Comparison of ENCODE assay signal across 9 cellular contexts in the genomic region with DNA sequence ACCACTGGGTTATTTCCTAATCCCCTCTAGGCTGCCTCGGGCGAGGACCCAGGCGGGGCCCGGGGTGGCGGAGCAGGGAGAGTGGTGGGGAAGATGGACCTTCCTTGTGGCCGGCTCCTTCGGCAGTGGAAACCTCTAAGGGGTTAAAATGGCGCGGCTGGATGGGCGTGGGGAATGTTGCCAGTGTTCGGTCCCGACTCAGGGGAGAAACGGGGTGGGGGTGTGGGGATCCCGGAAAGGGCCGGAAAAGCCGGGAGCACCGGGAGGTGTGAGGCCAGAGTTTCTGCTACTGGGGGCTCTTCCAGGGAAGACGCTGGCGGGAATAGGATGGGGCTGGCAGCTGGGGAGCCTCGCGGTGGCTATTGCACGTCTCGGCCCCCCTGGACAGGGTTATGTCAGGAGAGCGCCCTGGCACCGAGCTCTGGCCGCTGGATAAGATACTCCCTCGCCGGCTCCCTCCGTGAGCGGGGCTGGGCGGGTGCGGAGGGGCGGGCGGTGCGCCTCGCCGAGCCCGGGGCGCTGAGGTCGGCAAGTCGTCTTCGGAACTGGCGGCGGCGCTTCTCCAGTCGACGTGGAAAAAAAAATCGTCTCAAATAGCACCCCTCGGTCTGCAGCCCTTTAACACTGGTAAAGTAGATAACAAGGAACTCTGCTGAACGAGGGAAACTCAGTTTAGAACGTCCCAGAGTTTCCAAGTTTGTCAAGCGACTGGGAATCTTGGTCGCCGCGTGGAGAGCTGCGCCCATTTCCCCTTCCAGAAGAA.
DNase-seq lines count a peak whose midpoint lies in the region; ATAC-seq and TF ChIP-seq lines count a peak whose summit lies in the region.
"Had no signal": no experiment of that assay in that cellular context is flagged by ENCODE, and none has a peak within 500 bp of the region (broad histone marks: within the 10 kb centered on the region; RNA-seq: fewer than 3 reads in every experiment).

No MANE protein-coding gene starts in this region.

- DNase-seq in NCI-H2227 (lab: John Stamatoyannopoulos, UW; ENCODE audit: unreplicated experiment) = peak; percentile 34
- peak; percentile 63 for DNase-seq in adipocyte (ENCODE audit: low read depth)
- DNase-seq in iPS DF 6.9 (ENCODE audit: low read depth, low spot score) = no peak

- peaks cover under 1% of the 10 kb centered on the region for H3K36me3 ChIP-seq in DOHH2 (ENCODE audit: control insufficient read depth, low read length)
- no peaks in the 10 kb centered on the region for H3K36me3 ChIP-seq in adipocyte (ENCODE audit: control insufficient read depth, insufficient read depth, low read length, severe bottlenecking)
- no peaks in the 10 kb centered on the region for H3K36me3 ChIP-seq in iPS DF 6.9 (ENCODE audit: control insufficient read depth, insufficient read depth, low read length)
- no peaks in the 10 kb centered on the region for H3K36me3 ChIP-seq in skeletal muscle tissue (ENCODE audit: control insufficient read depth in 3 of 3, insufficient read depth in 3 of 3, low read length in 3 of 3)
- H3K36me3 ChIP-seq: pancreas had no signal

- H3K4me3 ChIP-seq in DOHH2 (ENCODE audit: low read length) (peak overlapping the region; percentile 87), adipocyte (ENCODE audit: low read length) (peak overlapping the region; percentile 86), iPS DF 6.9 (ENCODE audit: low read length) (peak overlapping the region; percentile 29; the same call in 1 of the 2 replicates), skeletal muscle tissue (ENCODE audit: low read length in 3 of 3) (peak overlapping the region; percentile 68 to 75 (median 70))

- no peaks in the 10 kb centered on the region for H4K20me1 ChIP-seq in DOHH2 (ENCODE audit: control insufficient read depth, insufficient read depth, low read depth, low read length)

- H3K4me2 ChIP-seq in DOHH2 (ENCODE audit: low read length) = peak overlapping the region; percentile 96

- no peak for TF ChIP-seq CTCF in DOHH2 (IDR thresholded peaks at IDR 0.05; ENCODE audit: low read depth, low read length, poor library complexity, severe bottlenecking)

- no CpG with 5 or more reads among the region's 56 CpGs for WGBS in iPS DF 6.9 (ENCODE audit: insufficient coverage, insufficient read length)

- H3K27me3 ChIP-seq in DOHH2 (ENCODE audit: control insufficient read depth, low read length) (peaks cover 15% of the 10 kb centered on the region), adipocyte (replicated peaks; ENCODE audit: control insufficient read depth, insufficient read depth, low read length) (peaks cover 4% of the 10 kb centered on the region), iPS DF 6.9 (ENCODE audit: control insufficient read depth, insufficient read depth, low read length) (peaks cover 86% of the 10 kb centered on the region), skeletal muscle tissue (ENCODE audit: control insufficient read depth in 3 of 3, insufficient read depth in 3 of 3, low read length in 3 of 3) (peaks cover 8 to 14% (median 10%) of the 10 kb centered on the region in 3 donors)

- peaks cover 55% of the 10 kb centered on the region for H3K4me1 ChIP-seq in DOHH2 (ENCODE audit: control insufficient read depth, low read length)
- H3K4me1 ChIP-seq in adipocyte (ENCODE audit: control insufficient read depth, insufficient read depth, low read length) = peaks cover 36% of the 10 kb centered on the region
- peaks cover 10% of the 10 kb centered on the region for H3K4me1 ChIP-seq in iPS DF 6.9 (ENCODE audit: control insufficient read depth, insufficient read depth, low read length)
- peaks cover 21 to 31% (median 25%) of the 10 kb centered on the region in 3 donors for H3K4me1 ChIP-seq in skeletal muscle tissue (ENCODE audit: control insufficient read depth in 3 of 3, insufficient read depth in 3 of 3, low read length in 3 of 3)

- peaks cover 19% of the 10 kb centered on the region for H3F3A ChIP-seq in DOHH2 (ENCODE audit: control insufficient read depth, insufficient read depth)

- H3K79me2 ChIP-seq in DOHH2 (ENCODE audit: control insufficient read depth, low read length) = peaks cover 35% of the 10 kb centered on the region

- no peaks in the 10 kb centered on the region for H3K9me3 ChIP-seq in DOHH2 (ENCODE audit: control insufficient read depth, insufficient read depth, low read length)
- H3K9me3 ChIP-seq in adipocyte (ENCODE audit: control insufficient read depth, low read length) = peaks cover 20% of the 10 kb centered on the region
- no peaks in the 10 kb centered on the region for H3K9me3 ChIP-seq in iPS DF 6.9 (ENCODE audit: control insufficient read depth, insufficient read depth, low read length)
- no peaks in the 10 kb centered on the region for H3K9me3 ChIP-seq in skeletal muscle tissue (ENCODE audit: control insufficient read depth in 3 of 3, low read length in 3 of 3)
- H3K9me3 ChIP-seq: pancreas had no signal

- H3K9ac ChIP-seq in adipocyte (ENCODE audit: low read length) (peak overlapping the region; percentile 90), skeletal muscle tissue (ENCODE audit: low read depth in 1 of 3, low read length in 3 of 3) (peak overlapping the region; percentile 78 to 81 (median 80))

- ATAC-seq in HG03025 (IDR thresholded peaks at IDR 0.05; ENCODE audit: low FRiP score, unreplicated experiment) (no peak), GM19455 (IDR thresholded peaks at IDR 0.05; ENCODE audit: unreplicated experiment) (no peak), GM18511 (IDR thresholded peaks at IDR 0.05; ENCODE audit: unreplicated experiment) (no peak)

- H3K27ac ChIP-seq in DOHH2 (ENCODE audit: low read depth, low read length) = peak overlapping the region; percentile 78
- no peak overlapping the region for H3K27ac ChIP-seq in iPS DF 6.9 (ENCODE audit: low read length)
- H3K27ac ChIP-seq in skeletal muscle tissue (ENCODE audit: low read depth, low read length) = peak overlapping the region; percentile 55
- H3K27ac ChIP-seq: pancreas had no signal

- H3K9me2 ChIP-seq in DOHH2 (replicated peaks; ENCODE audit: control insufficient read depth, low read length) = no peaks in the 10 kb centered on the region

Comparison
In these comparisons a context has a peak if more than half of its experiments do, and no peak if none do; other contexts are left out.
1. H3K4me3 ChIP-seq: peak in every context shown above with its lines; median percentile 87 in DOHH2; 86 in adipocyte; 70 in skeletal muscle tissue; 29 in iPS DF 6.9.